Comparison of ENCODE assay signal across 16 cellular contexts in the genomic region with DNA sequence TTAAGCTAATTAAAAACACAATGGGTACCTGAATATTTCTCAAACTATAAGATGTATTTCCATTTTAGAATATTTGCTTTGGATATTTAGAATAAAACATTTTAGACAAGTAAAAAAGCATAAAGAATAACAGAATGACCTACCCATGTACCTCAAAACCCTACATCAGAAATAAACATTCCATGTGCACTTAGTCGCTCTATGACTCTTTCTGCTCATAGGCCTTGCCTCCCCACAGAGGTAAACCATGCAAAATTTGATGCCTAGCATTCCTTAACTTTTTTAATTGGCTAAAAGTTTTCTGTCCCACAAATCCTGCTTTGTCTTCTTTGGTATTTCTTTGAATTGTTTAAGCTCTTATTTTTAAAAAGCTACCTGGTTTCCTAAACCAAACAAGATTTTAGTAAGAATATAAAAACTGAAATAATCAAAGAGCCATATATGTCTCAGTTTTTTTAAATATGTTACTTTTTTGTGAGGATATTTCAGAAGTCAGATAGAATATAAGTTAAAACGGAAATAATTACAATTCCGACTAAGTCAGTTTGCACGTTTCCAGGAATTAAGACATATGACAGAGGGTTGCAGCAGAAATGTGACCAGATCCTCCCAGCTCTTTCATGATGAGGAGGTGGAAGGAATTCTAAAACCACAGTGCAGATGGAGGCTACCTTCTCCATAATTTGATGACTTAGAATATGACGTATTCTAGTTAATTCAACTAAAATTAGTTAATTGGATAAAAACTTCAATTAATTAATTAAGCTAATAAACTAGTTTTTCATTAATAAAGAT.
DNase-seq lines count a peak whose midpoint lies in the region; ATAC-seq and TF ChIP-seq lines count a peak whose summit lies in the region.
"Had no signal": no experiment of that assay in that cellular context is flagged by ENCODE, and none has a peak within 500 bp of the region (broad histone marks: within the 10 kb centered on the region; RNA-seq: fewer than 3 reads in every experiment).

No MANE protein-coding gene starts in this region.

- DNase-seq in AG08396 (ENCODE audit: low spot score): peak; percentile 27
- DNase-seq in NCI-H226: peak; percentile 57
- peak; percentile 35 for DNase-seq in brain microvascular endothelial cell
- DNase-seq in kidney tubule cell (ENCODE audit: low spot score): peak; percentile 68
- no peak for DNase-seq in hypothalamus (lab: John Stamatoyannopoulos, UW)
- DNase-seq in activated gamma-delta T cell treated with Interleukin-2 at 50 U/mL for 16 hours: no peak
- DNase-seq in NCI-H510A treated with DMSO at 0.1 percent for 48 hours (lab: John Stamatoyannopoulos, UW): no peak
- DNase-seq: activated T-cell treated with anti-CD3 and anti-CD28 coated beads, Interleukin-2, amount 50 U/mL, for 4 hours; amygdala; Caco-2; cortex of kidney; lower lobe of right lung; stimulated activated CD4-positive, alpha-beta T cell treated with anti-CD3 and anti-CD28 coated beads, Interleukin-1b, Interleukin-23, amount 100 ng/mL, for 48 hours had no signal

- no peak for TF ChIP-seq CTCF in brain microvascular endothelial cell (IDR thresholded peaks at IDR 0.05; ENCODE audit: low read depth, low read length, missing control alignments)

- H3K27ac ChIP-seq in brain microvascular endothelial cell: peak overlapping the region; percentile 85
- H3K27ac ChIP-seq: esophagus muscularis mucosa, lower lobe of right lung had no signal

- H3K27me3 ChIP-seq in brain microvascular endothelial cell (replicated peaks): no peaks in the 10 kb centered on the region
- H3K27me3 ChIP-seq: esophagus muscularis mucosa had no signal

- ATAC-seq in GM18870 (IDR thresholded peaks at IDR 0.05; ENCODE audit: unreplicated experiment): no peak
- ATAC-seq: activated T-cell treated with anti-CD3 and anti-CD28 coated beads, Interleukin-2, amount 50 U/mL, for 4 hours; lower lobe of right lung had no signal

- in situ Hi-C loops in brain microvascular endothelial cell (cut with HindIII; ENCODE audit: low pct_ligation_motif_present, low sequenced_read_pairs): no loop called here

- H3K4me3 ChIP-seq in brain microvascular endothelial cell (ENCODE audit: low read depth, low read length): no peak overlapping the region
- H3K4me3 ChIP-seq: esophagus muscularis mucosa, GM23338, lower lobe of right lung had no signal

- no peaks in the 10 kb centered on the region for H3K36me3 ChIP-seq in brain microvascular endothelial cell (replicated peaks)
- H3K36me3 ChIP-seq: lower lobe of right lung had no signal

Comparison
In these comparisons a context has a peak if more than half of its experiments do, and no peak if none do; other contexts are left out.
1. DNase-seq: peak in AG08396 (single experiment), NCI-H226 (single experiment), brain microvascular endothelial cell (single experiment) and kidney tubule cell (single experiment); none in hypothalamus (0 of 51), activated gamma-delta T cell treated with Interleukin-2 at 50 U/mL for 16 hours (single experiment) and NCI-H510A treated with DMSO at 0.1 percent for 48 hours (single experiment).